ENCODE assay signal across 12 cellular contexts in the genomic region with DNA sequence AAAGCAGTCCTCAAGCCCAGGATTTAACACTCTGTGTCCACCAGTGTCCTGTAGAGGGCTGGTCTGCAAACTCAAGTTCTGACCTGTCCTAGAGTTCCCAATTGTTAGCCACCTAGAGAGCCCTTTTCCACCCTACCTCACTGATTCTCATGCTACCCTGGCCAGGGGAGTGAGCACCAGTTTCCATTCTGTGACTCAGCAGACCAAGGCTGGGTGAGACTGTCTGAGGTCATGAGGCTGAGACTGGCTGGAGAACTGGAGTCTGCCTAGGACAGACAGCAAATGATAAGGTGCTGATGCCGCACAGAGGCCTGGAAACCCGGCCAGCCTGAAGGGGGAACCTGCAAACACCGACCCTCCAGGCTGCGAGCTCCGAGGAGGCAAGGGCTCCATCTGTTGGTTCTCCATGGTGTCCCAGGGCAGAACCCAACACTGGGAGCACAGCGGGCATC. TPM values are rescaled to one million over a fixed set of nuclear protein-coding genes. Genes with fewer than 3 reads are reported as not detected.
A peak's percentile ranks its signal among the peaks of the same experiment; 100 is the strongest.
DNase-seq lines count a peak whose midpoint lies in the region; ATAC-seq and TF ChIP-seq lines count a peak whose summit lies in the region.
"Had no signal": no experiment of that assay in that cellular context is flagged by ENCODE, and none has a peak within 500 bp of the region (broad histone marks: within the 10 kb centered on the region; RNA-seq: fewer than 3 reads in every experiment).

No MANE protein-coding gene starts in this region.

- H3K4me3 ChIP-seq in adipocyte (ENCODE audit: low read length) (no peak overlapping the region), HAP-1 (no peak overlapping the region)

- H3K9me3 Mint-ChIP-seq in HFFc6: no peaks in the 10 kb centered on the region; the same call in none of the 2 replicates
- H3K9me3 Mint-ChIP-seq: activated naive CD4-positive, alpha-beta T cell treated with anti-CD3 and anti-CD28 coated beads, Interleukin-2, amount 10 ng/mL, durations not matched to agents 7 days and 5 days; effector memory CD8-positive, alpha-beta T cell had no signal

- H3K9me3 ChIP-seq in adipocyte (ENCODE audit: control insufficient read depth, low read length) (peaks cover 15% of the 10 kb centered on the region), HAP-1 (no peaks in the 10 kb centered on the region)

- TF ChIP-seq CTCF in HFFc6 (IDR thresholded peaks at IDR 0.05): peak; percentile 21; the same call in 1 of the 2 replicates

- H3K36me3 Mint-ChIP-seq in HFFc6 (ENCODE audit: low read depth): peaks cover 5% of the 10 kb centered on the region
- H3K36me3 Mint-ChIP-seq: activated naive CD4-positive, alpha-beta T cell treated with anti-CD3 and anti-CD28 coated beads, Interleukin-2, amount 10 ng/mL, durations not matched to agents 7 days and 5 days had no signal

- peak; percentile 68 for DNase-seq in DMS 273 (lab: John Stamatoyannopoulos, UW; ENCODE audit: unreplicated experiment)
- DNase-seq in DMS 273 treated with DMSO at 0.1 percent for 48 hours (lab: John Stamatoyannopoulos, UW): no peak
- no peak for DNase-seq in HFFc6
- DNase-seq in adipocyte (ENCODE audit: low read depth): peak; percentile 25
- DNase-seq in iris pigment epithelial cell (ENCODE audit: low read depth): peak; percentile 64
- DNase-seq in HAP-1 (ENCODE audit: low spot score in 2 of 2): no peak
- DNase-seq: activated naive CD4-positive, alpha-beta T cell treated with anti-CD3 and anti-CD28 coated beads, Interleukin-2, amount 10 ng/mL, durations not matched to agents 7 days and 5 days; effector memory CD8-positive, alpha-beta T cell; HCEC 1CT had no signal

- H3K9ac ChIP-seq in adipocyte (ENCODE audit: low read length): no peak overlapping the region

- no peak overlapping the region for H3K4me3 Mint-ChIP-seq in HFFc6
- H3K4me3 Mint-ChIP-seq: activated naive CD4-positive, alpha-beta T cell treated with anti-CD3 and anti-CD28 coated beads, Interleukin-2, amount 10 ng/mL, durations not matched to agents 7 days and 5 days; effector memory CD8-positive, alpha-beta T cell had no signal

- no peak overlapping the region for H3K27ac Mint-ChIP-seq in HFFc6
- H3K27ac Mint-ChIP-seq: activated naive CD4-positive, alpha-beta T cell treated with anti-CD3 and anti-CD28 coated beads, Interleukin-2, amount 10 ng/mL, durations not matched to agents 7 days and 5 days; effector memory CD8-positive, alpha-beta T cell had no signal

- ATAC-seq in GM21825 (IDR thresholded peaks at IDR 0.05; ENCODE audit: unreplicated experiment) (no peak), GM21526 (IDR thresholded peaks at IDR 0.05; ENCODE audit: low FRiP score, unreplicated experiment) (no peak)
- ATAC-seq: activated CD4-positive, CD25-positive, alpha-beta regulatory T cell treated with anti-CD3 and anti-CD28 coated beads, Interleukin-2, amount 50 U/mL, for 24 hours; effector memory CD8-positive, alpha-beta T cell had no signal

- H3K4me1 ChIP-seq in adipocyte (ENCODE audit: control insufficient read depth, insufficient read depth, low read length) (peaks cover 25% of the 10 kb centered on the region), HAP-1 (no peaks in the 10 kb centered on the region)

- no peaks in the 10 kb centered on the region; the same call in 1 of the 2 replicates for H3K4me1 Mint-ChIP-seq in HFFc6 (ENCODE audit: low read depth)
- H3K4me1 Mint-ChIP-seq: activated naive CD4-positive, alpha-beta T cell treated with anti-CD3 and anti-CD28 coated beads, Interleukin-2, amount 10 ng/mL, durations not matched to agents 7 days and 5 days had no signal

- H3K27me3 Mint-ChIP-seq in HFFc6 (ENCODE audit: insufficient read depth): peaks cover 5% of the 10 kb centered on the region

- no peaks in the 10 kb centered on the region for H3K36me3 ChIP-seq in adipocyte (ENCODE audit: control insufficient read depth, insufficient read depth, low read length, severe bottlenecking)
- no peaks in the 10 kb centered on the region for H3K36me3 ChIP-seq in HAP-1 (replicated peaks)

- in situ Hi-C loops in HAP-1 (cut with MboI; ENCODE audit: low sequenced_read_pairs): no loop called here

- peaks cover 5% of the 10 kb centered on the region for H3K27me3 ChIP-seq in adipocyte (replicated peaks; ENCODE audit: control insufficient read depth, insufficient read depth, low read length)
- H3K27me3 ChIP-seq in HAP-1 (ENCODE audit: low read depth): no peaks in the 10 kb centered on the region; the same call in 1 of the 2 replicates

RNA-seq across cellular contexts. Expression of a gene that starts 13.7 kb away (rescaled TPM):
- total RNA-seq in HFFc6 (2021; fragmentation: NEBNext Ultra II Directional; extraction: Animal tissue kit (Norgen Biotek cat#: 25700)): 1 to 10 TPM; 1.1 to 1.9 (median 1.2) TPM

Comparison
In these comparisons a context has a peak if more than half of its experiments do, and no peak if none do; other contexts are left out.
1. DNase-seq: peak in DMS 273 (single experiment), adipocyte (single experiment) and iris pigment epithelial cell (single experiment); none in DMS 273 treated with DMSO at 0.1 percent for 48 hours (single experiment), HFFc6 (single experiment) and HAP-1 (0 of 2).